In the genomic region with DNA sequence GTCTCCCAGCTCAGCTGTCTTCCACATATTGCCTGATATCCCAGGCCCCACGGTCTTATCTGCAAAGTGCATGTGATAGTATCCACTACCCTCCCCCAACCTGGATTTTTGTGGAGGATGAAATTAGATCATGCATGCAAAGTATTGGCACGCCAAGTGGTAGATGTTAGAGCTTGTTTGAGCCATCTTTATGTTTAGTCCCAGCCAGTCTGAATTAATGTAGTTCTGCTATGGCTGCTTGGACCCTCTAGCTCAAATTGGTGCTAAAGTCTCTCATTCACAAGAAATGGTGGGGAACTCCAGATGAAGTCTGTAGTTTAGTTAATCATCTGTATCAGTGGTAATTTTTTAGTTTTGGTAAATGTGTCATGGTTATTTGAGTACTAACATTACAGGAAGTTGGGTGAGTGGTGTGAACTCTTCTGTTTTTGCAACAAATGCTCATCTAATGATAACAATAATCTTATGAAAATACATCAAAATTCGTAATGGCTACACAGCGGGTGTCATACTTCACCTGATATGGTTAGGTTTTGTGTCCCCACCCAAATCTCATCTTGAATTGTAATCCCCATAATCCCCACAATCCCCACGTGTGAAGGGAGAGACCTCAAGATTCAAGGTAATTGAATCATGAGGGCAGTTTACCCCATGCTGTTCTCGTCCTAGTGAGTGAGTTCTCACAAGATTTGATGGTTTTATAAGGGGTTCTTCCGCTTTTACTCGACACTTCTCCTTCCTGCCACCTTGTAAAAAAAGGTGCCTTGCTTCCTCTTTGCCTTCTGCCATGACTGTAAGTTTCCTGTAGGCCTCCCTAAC, we compare ENCODE assay signal across 13 cellular contexts.
DNase-seq lines count a peak whose midpoint lies in the region; ATAC-seq and TF ChIP-seq lines count a peak whose summit lies in the region.
"Had no signal": no experiment of that assay in that cellular context is flagged by ENCODE, and none has a peak within 500 bp of the region (broad histone marks: within the 10 kb centered on the region; RNA-seq: fewer than 3 reads in every experiment).

No MANE protein-coding gene starts in this region.

- CTCF ChIA-PET in activated CD8-positive, alpha-beta memory T cell treated with anti-CD3 and anti-CD28 coated beads, Interleukin-2, amount 10 ng/mL, durations not matched to agents 7 days and 5 days (lab: Charles Lee): no interaction called here
- CTCF ChIA-PET in activated B cell treated with CpG ODN at 0.5 μM for 24 hours (lab: Charles Lee): no interaction called here
- CTCF ChIA-PET in GM10248 (lab: Yijun Ruan, JAX): interaction anchor here (1.1 to 1.9 kb wide), 3 partner anchors 10 to 15 kb away, joined by 3 to 4 read pairs (median 4); no protein-coding TSS in a partner anchor

- peaks cover 7 to 17% of the 10 kb centered on the region in 2 experiments for H3K4me1 ChIP-seq in neutrophil (ENCODE audit: control insufficient read depth in 1 of 2, insufficient read depth in 1 of 2, low read depth in 1 of 2, low read length in 1 of 2)
- H3K4me1 ChIP-seq in esophagus squamous epithelium: peaks cover 9 to 47% (median 20%) of the 10 kb centered on the region in 3 donors

- TF ChIP-seq CTCF in activated B cell treated with CpG ODN at 0.5 μM for 24 hours (IDR thresholded peaks at IDR 0.05) (no peak), neutrophil (IDR thresholded peaks at IDR 0.05) (peak; percentile 50), esophagus squamous epithelium (IDR thresholded peaks at IDR 0.05) (no peak), GM10248 (IDR thresholded peaks at IDR 0.05; ENCODE audit: control extremely low read depth, extremely low read depth, low read depth, missing control alignments) (no peak)

- peak overlapping the region; percentile 80 for H3K27ac ChIP-seq in neutrophil
- H3K27ac ChIP-seq in esophagus squamous epithelium: no peak overlapping the region

- H3K36me3 Mint-ChIP-seq in activated CD8-positive, alpha-beta memory T cell treated with anti-CD3 and anti-CD28 coated beads, Interleukin-2, amount 10 ng/mL, durations not matched to agents 7 days and 5 days: peaks cover 21% of the 10 kb centered on the region
- H3K36me3 Mint-ChIP-seq in activated B cell treated with CpG ODN at 0.5 μM for 24 hours (ENCODE audit: low read depth): peaks cover 2% of the 10 kb centered on the region

- no peaks in the 10 kb centered on the region for H3K27me3 Mint-ChIP-seq in activated CD8-positive, alpha-beta memory T cell treated with anti-CD3 and anti-CD28 coated beads, Interleukin-2, amount 10 ng/mL, durations not matched to agents 7 days and 5 days
- no peaks in the 10 kb centered on the region for H3K27me3 Mint-ChIP-seq in activated B cell treated with CpG ODN at 0.5 μM for 24 hours

- intact Hi-C loops in activated B cell treated with CpG ODN at 0.5 μM for 24 hours (cut with micrococcal nuclease): no loop called here
- intact Hi-C loops in esophagus squamous epithelium (cut with DNase I): loop anchor here (10.0 kb wide), 1 partner anchor 191 kb away; no protein-coding TSS in a partner anchor

- no peak for TF ChIP-seq POLR2A in esophagus squamous epithelium (IDR thresholded peaks at IDR 0.05)

- H3K4me3 ChIP-seq in neutrophil (ENCODE audit: low read depth in 1 of 2, low read length in 1 of 2) (no peak overlapping the region), esophagus squamous epithelium (no peak overlapping the region)
- H3K4me3 ChIP-seq: ovary had no signal

- ATAC-seq in activated CD8-positive, alpha-beta memory T cell treated with anti-CD3 and anti-CD28 coated beads, Interleukin-2, amount 10 ng/mL, durations not matched to agents 7 days and 5 days: peak; percentile 28
- ATAC-seq in HG03354 (IDR thresholded peaks at IDR 0.05; ENCODE audit: poor library complexity, severe bottlenecking, unreplicated experiment) (peak; percentile 67), activated B cell treated with CpG ODN at 0.5 μM for 24 hours (ENCODE audit: low read depth) (peak; percentile 60), GM19395 (IDR thresholded peaks at IDR 0.05; ENCODE audit: unreplicated experiment) (no peak)

- no peak for DNase-seq in activated CD8-positive, alpha-beta memory T cell treated with anti-CD3 and anti-CD28 coated beads, Interleukin-2, amount 10 ng/mL, durations not matched to agents 7 days and 5 days
- DNase-seq in activated CD8-positive, alpha-beta memory T cell treated with anti-CD3 and anti-CD28 coated beads for 24 hours: no peak
- DNase-seq in activated B cell treated with CpG ODN at 0.5 μM for 24 hours (no peak), esophagus squamous epithelium (lab: John Stamatoyannopoulos, UW) (no peak), GM10248 (ENCODE audit: extremely low spot score) (no peak)
- DNase-seq: AML-193, cerebellar nuclear complex, islet precursor cell, NCI-H446 treated with DMSO at 0.1 percent for 48 hours had no signal

- H3K36me3 ChIP-seq in neutrophil: no peaks in the 10 kb centered on the region
- no peaks in the 10 kb centered on the region for H3K36me3 ChIP-seq in esophagus squamous epithelium
- H3K36me3 ChIP-seq: ovary had no signal

- POLR2A ChIA-PET in activated B cell treated with CpG ODN at 0.5 μM for 24 hours (lab: Charles Lee) (no interaction called here), GM10248 (lab: Yijun Ruan, JAX) (no interaction called here)

- H3K27me3 ChIP-seq in neutrophil: no peaks in the 10 kb centered on the region
- H3K27me3 ChIP-seq in esophagus squamous epithelium: no peaks in the 10 kb centered on the region
- H3K27me3 ChIP-seq: ovary had no signal

- peak overlapping the region; percentile 70 for H3K27ac Mint-ChIP-seq in activated CD8-positive, alpha-beta memory T cell treated with anti-CD3 and anti-CD28 coated beads, Interleukin-2, amount 10 ng/mL, durations not matched to agents 7 days and 5 days
- peak overlapping the region; percentile 82 for H3K27ac Mint-ChIP-seq in activated B cell treated with CpG ODN at 0.5 μM for 24 hours

- WGBS in esophagus squamous epithelium, 2 donors: 52 to 61% methylated on average over 8 of the region's 8 CpGs

- peaks cover 47% of the 10 kb centered on the region for H3K4me1 Mint-ChIP-seq in activated CD8-positive, alpha-beta memory T cell treated with anti-CD3 and anti-CD28 coated beads, Interleukin-2, amount 10 ng/mL, durations not matched to agents 7 days and 5 days
- H3K4me1 Mint-ChIP-seq in activated B cell treated with CpG ODN at 0.5 μM for 24 hours: peaks cover 32% of the 10 kb centered on the region

- no peak overlapping the region for H3K4me3 Mint-ChIP-seq in activated CD8-positive, alpha-beta memory T cell treated with anti-CD3 and anti-CD28 coated beads, Interleukin-2, amount 10 ng/mL, durations not matched to agents 7 days and 5 days
- peak overlapping the region; percentile 15 for H3K4me3 Mint-ChIP-seq in activated B cell treated with CpG ODN at 0.5 μM for 24 hours

- peaks cover 11% of the 10 kb centered on the region for H3K9me3 Mint-ChIP-seq in activated CD8-positive, alpha-beta memory T cell treated with anti-CD3 and anti-CD28 coated beads, Interleukin-2, amount 10 ng/mL, durations not matched to agents 7 days and 5 days (ENCODE audit: low read depth)
- peaks cover 13% of the 10 kb centered on the region for H3K9me3 Mint-ChIP-seq in activated B cell treated with CpG ODN at 0.5 μM for 24 hours

- H3K9me3 ChIP-seq in neutrophil: no peaks in the 10 kb centered on the region
- no peaks in the 10 kb centered on the region for H3K9me3 ChIP-seq in esophagus squamous epithelium
- H3K9me3 ChIP-seq: ovary had no signal
